19 cellular contexts compared by ENCODE assay signal in the genomic region with DNA sequence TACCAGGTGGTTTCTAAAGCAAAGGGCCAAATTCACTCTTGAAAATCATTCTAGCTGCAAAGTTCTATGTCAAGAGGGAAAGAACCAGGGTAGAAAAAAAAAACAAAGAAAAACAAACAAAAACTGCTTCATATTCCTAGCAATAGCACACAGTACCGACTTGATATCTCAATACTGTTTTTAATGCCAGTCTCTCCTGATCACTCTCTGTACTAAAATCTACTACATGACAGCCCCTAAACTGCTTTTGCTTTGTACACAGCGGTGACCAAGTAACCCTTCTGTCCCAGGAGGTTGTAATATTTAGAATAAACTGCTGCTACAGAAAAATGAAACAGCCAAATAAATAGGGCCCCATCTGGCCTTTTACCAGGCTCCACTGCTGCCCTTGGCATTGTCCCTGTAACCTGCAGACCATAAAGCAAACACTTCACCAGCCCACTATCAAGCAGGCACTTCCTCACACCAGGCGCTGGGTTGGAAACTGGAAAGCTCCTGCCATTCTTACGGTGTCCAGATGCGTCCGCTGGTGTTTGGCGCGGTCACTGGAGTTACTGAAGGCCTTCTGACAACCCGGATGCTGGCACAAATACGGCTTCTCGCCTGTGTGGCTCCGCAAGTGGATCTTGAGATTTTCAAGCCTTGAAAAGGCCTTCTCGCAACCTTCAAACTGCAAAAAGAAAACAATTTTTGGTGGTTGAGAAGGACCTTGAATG.
DNase-seq lines count a peak whose midpoint lies in the region; ATAC-seq, FAIRE-seq and TF ChIP-seq lines count a peak whose summit lies in the region.
"Had no signal": no experiment of that assay in that cellular context is flagged by ENCODE, and none has a peak within 500 bp of the region (broad histone marks: within the 10 kb centered on the region; RNA-seq: fewer than 3 reads in every experiment).

No MANE protein-coding gene starts in this region.

- dilution Hi-C loops in endothelial cell of umbilical vein (cut with MboI; ENCODE audit: extremely low pct_ligation_motif_present, low sequenced_read_pairs): no loop called here

- H3K27ac Mint-ChIP-seq in activated naive CD4-positive, alpha-beta T cell treated with anti-CD3 and anti-CD28 coated beads for 36 hours: no peak overlapping the region
- H3K27ac Mint-ChIP-seq: activated CD4-positive, alpha-beta T cell treated with anti-CD3 and anti-CD28 coated beads, Interleukin-2, amount 10 ng/mL, durations not matched to agents 7 days and 5 days; activated T-cell treated with anti-CD3 and anti-CD28 coated beads, Interleukin-2, amount 50 U/mL, for 72 hours had no signal

- FAIRE-seq in endothelial cell of umbilical vein (lab: Jason Lieb, UNC): peak; percentile 72
- FAIRE-seq: GM18507, H1 had no signal

- ATAC-seq in HG03025 (IDR thresholded peaks at IDR 0.05; ENCODE audit: low FRiP score, unreplicated experiment): no peak
- ATAC-seq: activated T-cell treated with anti-CD3 and anti-CD28 coated beads, Interleukin-2, amount 50 U/mL, for 72 hours; gastrocnemius medialis; sciatic nerve had no signal

- H3K4me2 ChIP-seq in endothelial cell of umbilical vein (ENCODE audit: insufficient read depth, low read length) (peak overlapping the region; percentile 33), osteoblast (ENCODE audit: insufficient read depth, low read length) (peak overlapping the region; percentile 51)

- H3K9ac ChIP-seq in endothelial cell of umbilical vein (replicated peaks; ENCODE audit: extremely low read depth, insufficient read depth, low read length): peak overlapping the region; percentile 18

- H2AFZ ChIP-seq in endothelial cell of umbilical vein (ENCODE audit: low read depth, low read length) (peak overlapping the region; percentile 17), osteoblast (ENCODE audit: low read length) (peak overlapping the region; percentile 69)

- intact Hi-C loops in endothelial cell of umbilical vein (cut with micrococcal nuclease): loop anchor here (1.0 to 5.0 kb wide), 3 partner anchors 30 to 361 kb away; no protein-coding TSS in a partner anchor
- intact Hi-C loops in activated naive CD4-positive, alpha-beta T cell treated with anti-CD3 and anti-CD28 coated beads for 36 hours (cut with micrococcal nuclease): loop anchor here (10.0 kb wide), 1 partner anchor 408 kb away; no protein-coding TSS in a partner anchor

- no peak overlapping the region for H3K4me3 Mint-ChIP-seq in activated naive CD4-positive, alpha-beta T cell treated with anti-CD3 and anti-CD28 coated beads for 36 hours
- H3K4me3 Mint-ChIP-seq: activated CD4-positive, alpha-beta T cell treated with anti-CD3 and anti-CD28 coated beads, Interleukin-2, amount 10 ng/mL, durations not matched to agents 7 days and 5 days; activated T-cell treated with anti-CD3 and anti-CD28 coated beads, Interleukin-2, amount 50 U/mL, for 72 hours had no signal

- TF ChIP-seq POLR2A in endothelial cell of umbilical vein (IDR thresholded peaks at IDR 0.05; ENCODE audit: low read depth, low read length): no peak

- in situ Hi-C loops in HAP-1 (cut with MboI; ENCODE audit: low sequenced_read_pairs): no loop called here

- BruUV-seq in endothelial cell of umbilical vein (replicated peaks; lab: Mats Ljungman, UMichigan): no TSS peak

- H3K27ac ChIP-seq in endothelial cell of umbilical vein (ENCODE audit: insufficient read depth, low read depth, low read length): peak overlapping the region; percentile 39
- H3K27ac ChIP-seq in osteoblast (ENCODE audit: low read depth, low read length): no peak overlapping the region
- H3K27ac ChIP-seq: gastrocnemius medialis had no signal

- peaks cover 2% of the 10 kb centered on the region for H3K27me3 Mint-ChIP-seq in activated naive CD4-positive, alpha-beta T cell treated with anti-CD3 and anti-CD28 coated beads for 36 hours (ENCODE audit: low read depth)
- H3K27me3 Mint-ChIP-seq: activated CD4-positive, alpha-beta T cell treated with anti-CD3 and anti-CD28 coated beads, Interleukin-2, amount 10 ng/mL, durations not matched to agents 7 days and 5 days had no signal

- H3K9me1 ChIP-seq in endothelial cell of umbilical vein (replicated peaks; ENCODE audit: control insufficient read depth, extremely low read depth, insufficient read depth, low read length): no peaks in the 10 kb centered on the region

- H3K36me3 ChIP-seq in endothelial cell of umbilical vein (ENCODE audit: control insufficient read depth in 2 of 2, extremely low read depth in 1 of 2, insufficient read depth in 2 of 2, low read length in 2 of 2) (no peaks in the 10 kb centered on the region), osteoblast (ENCODE audit: insufficient read depth, low read length) (peaks cover 4% of the 10 kb centered on the region), HAP-1 (replicated peaks) (no peaks in the 10 kb centered on the region)

- H3K9me3 Mint-ChIP-seq in activated naive CD4-positive, alpha-beta T cell treated with anti-CD3 and anti-CD28 coated beads for 36 hours: no peaks in the 10 kb centered on the region
- H3K9me3 Mint-ChIP-seq: activated CD4-positive, alpha-beta T cell treated with anti-CD3 and anti-CD28 coated beads, Interleukin-2, amount 10 ng/mL, durations not matched to agents 7 days and 5 days; activated T-cell treated with anti-CD3 and anti-CD28 coated beads, Interleukin-2, amount 50 U/mL, for 72 hours had no signal

- TF ChIP-seq CTCF in endothelial cell of umbilical vein (IDR thresholded peaks at IDR 0.05; ENCODE audit: extremely low read depth in 1 of 2, insufficient read depth in 1 of 2, low read depth in 1 of 2, low read length in 2 of 2) (no peak), osteoblast (IDR thresholded peaks at IDR 0.05; ENCODE audit: extremely low read depth, low read depth, low read length) (no peak)

- POLR2A ChIA-PET in endothelial cell of umbilical vein (lab: Charles Lee): interaction anchor here (0.7 kb wide), 1 partner anchor 690 kb away, joined by 3 read pairs; no protein-coding TSS in a partner anchor

- H3K27me3 ChIP-seq in endothelial cell of umbilical vein (ENCODE audit: control insufficient read depth in 2 of 2, insufficient read depth in 2 of 2, low read length in 2 of 2) (peaks cover 0 to 3% of the 10 kb centered on the region in 2 experiments), osteoblast (ENCODE audit: insufficient read depth, low read length) (no peaks in the 10 kb centered on the region), HAP-1 (ENCODE audit: low read depth) (no peaks in the 10 kb centered on the region)
- H3K27me3 ChIP-seq: gastrocnemius medialis had no signal

- CTCF ChIA-PET in endothelial cell of umbilical vein (lab: Charles Lee): interaction anchor here (0.5 to 1.0 kb wide), 2 partner anchors 12 to 458 kb away, joined by 3 to 4 read pairs; no protein-coding TSS in a partner anchor
- CTCF ChIA-PET in activated naive CD4-positive, alpha-beta T cell treated with anti-CD3 and anti-CD28 coated beads for 36 hours (lab: Charles Lee): no interaction called here

- no peaks in the 10 kb centered on the region for H3K9me3 ChIP-seq in endothelial cell of umbilical vein (replicated peaks; ENCODE audit: control insufficient read depth, insufficient read depth, low read length)
- H3K9me3 ChIP-seq in osteoblast (ENCODE audit: low read depth, low read length): no peaks in the 10 kb centered on the region
- no peaks in the 10 kb centered on the region; the same call in 1 of the 2 replicates for H3K9me3 ChIP-seq in HAP-1
- H3K9me3 ChIP-seq: gastrocnemius medialis had no signal

- no peaks in the 10 kb centered on the region for H4K20me1 ChIP-seq in endothelial cell of umbilical vein (replicated peaks; ENCODE audit: control insufficient read depth, extremely low read depth, insufficient read depth, low read length)
- no peaks in the 10 kb centered on the region for H4K20me1 ChIP-seq in osteoblast (ENCODE audit: insufficient read depth, low read length)

- H3K4me1 ChIP-seq in endothelial cell of umbilical vein (ENCODE audit: control insufficient read depth, extremely low read depth, insufficient read depth, low read length) (peaks cover 9% of the 10 kb centered on the region), osteoblast (ENCODE audit: insufficient read depth, low read length) (peaks cover 14% of the 10 kb centered on the region), HAP-1 (peaks cover 25% of the 10 kb centered on the region)
- H3K4me1 ChIP-seq: gastrocnemius medialis had no signal

- DNase-seq in DMS79 treated with DMSO at 0.1 percent for 48 hours (lab: John Stamatoyannopoulos, UW) (peak; percentile 99), NCI-H2196 (lab: John Stamatoyannopoulos, UW; ENCODE audit: unreplicated experiment) (peak; percentile 96), endothelial cell of umbilical vein (ENCODE audit: low read depth, low spot score) (peak; percentile 93), osteoblast (ENCODE audit: insufficient read length, low spot score, missing footprints) (peak; percentile 58), HAP-1 (ENCODE audit: low spot score in 2 of 2) (no peak), NCI-H226 (no peak)
- no peak for DNase-seq in activated naive CD4-positive, alpha-beta T cell treated with anti-CD3 and anti-CD28 coated beads for 36 hours
- DNase-seq: activated CD4-positive, alpha-beta T cell treated with anti-CD3 and anti-CD28 coated beads, Interleukin-2, amount 10 ng/mL, durations not matched to agents 7 days and 5 days; activated T-cell treated with anti-CD3 and anti-CD28 coated beads, Interleukin-2, amount 50 U/mL, for 72 hours; amniotic stem cell; gastrocnemius medialis; islet precursor cell; Kasumi-1; NCI-H526 treated with DMSO at 0.1 percent for 48 hours; stimulated activated naive CD4-positive, alpha-beta T cell had no signal

- H3K36me3 Mint-ChIP-seq in activated naive CD4-positive, alpha-beta T cell treated with anti-CD3 and anti-CD28 coated beads for 36 hours (ENCODE audit: low read depth): no peaks in the 10 kb centered on the region

- H3K4me1 Mint-ChIP-seq in activated naive CD4-positive, alpha-beta T cell treated with anti-CD3 and anti-CD28 coated beads for 36 hours (ENCODE audit: low read depth): peaks cover 22% of the 10 kb centered on the region
- H3K4me1 Mint-ChIP-seq: activated CD4-positive, alpha-beta T cell treated with anti-CD3 and anti-CD28 coated beads, Interleukin-2, amount 10 ng/mL, durations not matched to agents 7 days and 5 days had no signal

- H3K4me3 ChIP-seq in endothelial cell of umbilical vein (replicated peaks in 1 of 3; ENCODE audit: insufficient read depth in 1 of 3, low read depth in 1 of 3, low read length in 3 of 3) (no peak overlapping the region), osteoblast (ENCODE audit: insufficient read depth, low read length) (peak overlapping the region; percentile 38), HAP-1 (no peak overlapping the region)
- H3K4me3 ChIP-seq: gastrocnemius medialis had no signal

- H3K79me2 ChIP-seq in endothelial cell of umbilical vein (ENCODE audit: control insufficient read depth, insufficient read depth, low read length): no peaks in the 10 kb centered on the region
- H3K79me2 ChIP-seq in osteoblast (ENCODE audit: insufficient read depth, low read length): no peaks in the 10 kb centered on the region

TF ChIP-seq in endothelial cell of umbilical vein, 7 proteins besides CTCF, POLR2A, EP300 and RAD21:
- TF ChIP-seq FOS (IDR thresholded peaks at IDR 0.05; ENCODE audit: borderline replicate concordance, insufficient read depth, low read length): no peak
- peak; percentile 26 for TF ChIP-seq GATA2 (IDR thresholded peaks at IDR 0.05; ENCODE audit: insufficient read depth, insufficient read length, low read depth, low read length)

Comparison
In these comparisons a context has a peak if more than half of its experiments do, and no peak if none do; other contexts are left out.
1. DNase-seq: peak in DMS79 treated with DMSO at 0.1 percent for 48 hours (single experiment), NCI-H2196 (single experiment), endothelial cell of umbilical vein (single experiment) and osteoblast (single experiment); none in HAP-1 (0 of 2), NCI-H226 (single experiment) and activated naive CD4-positive, alpha-beta T cell treated with anti-CD3 and anti-CD28 coated beads for 36 hours (single experiment).